In genomic region chr9:98315551-98316060, GRCh38 we compare ENCODE assay signal across 8 cellular contexts.
DNase-seq lines count a peak whose midpoint lies in the region; ATAC-seq and TF ChIP-seq lines count a peak whose summit lies in the region.

No MANE protein-coding gene starts in this region.

- H3K9me2 ChIP-seq in DOHH2 (replicated peaks; ENCODE audit: control insufficient read depth, low read length) (no peaks in the 10 kb centered on the region), HCT116 (ENCODE audit: insufficient read depth) (no peaks in the 10 kb centered on the region)

- TF ChIP-seq CTCF in DOHH2 (IDR thresholded peaks at IDR 0.05; ENCODE audit: low read depth, low read length, poor library complexity, severe bottlenecking) (peak; percentile 98), HCT116 (IDR thresholded peaks at IDR 0.05 in 2 of 3, conservative IDR thresholded peaks at IDR 0.05 in 1 of 3; ENCODE audit: borderline replicate concordance in 1 of 3, insufficient read depth in 1 of 3, low read depth in 2 of 3, low read length in 2 of 3) (peak; percentile 94 to 99 (median 96))

- H3K27ac Mint-ChIP-seq in activated naive CD4-positive, alpha-beta T cell treated with anti-CD3 and anti-CD28 coated beads, Interleukin-2, amount 10 ng/mL, durations not matched to agents 7 days and 5 days: no peak overlapping the region

- H3K9me3 ChIP-seq in DOHH2 (ENCODE audit: control insufficient read depth, insufficient read depth, low read length) (no peaks in the 10 kb centered on the region), HCT116 (ENCODE audit: control insufficient read depth in 1 of 2, insufficient read depth in 1 of 2, low read depth in 1 of 2, low read length in 2 of 2) (no peaks in the 10 kb centered on the region)

- peak; percentile 98 for ATAC-seq in HCT116
- peak; percentile 98 for ATAC-seq in SK-N-SH treated with all-trans-retinoic acid at 6 μM for 48 hours
- ATAC-seq in Right ventricle myocardium inferior: peak; percentile 79

- intact Hi-C loops in HCT116 (cut with micrococcal nuclease) (loop anchor here (1.0 to 10.0 kb wide), 6 partner anchors 207 to 533 kb away; no protein-coding TSS in a partner anchor), Right ventricle myocardium inferior (cut with DNase I) (loop anchor here (1.0 to 5.0 kb wide), 3 partner anchors 392 to 477 kb away; partner anchors contain the start of gene GABBR2), posterior vena cava (cut with DNase I) (loop anchor here (5.0 kb wide), 3 partner anchors 457 to 477 kb away; no protein-coding TSS in a partner anchor)

- TF ChIP-seq POLR2A in HCT116 (IDR thresholded peaks at IDR 0.05; ENCODE audit: borderline replicate concordance, extremely low read depth, insufficient read depth, insufficient read length): no peak

- H3K27ac ChIP-seq in DOHH2 (ENCODE audit: low read depth, low read length) (no peak overlapping the region), HCT116 (ENCODE audit: low read depth, low read length) (no peak overlapping the region)

- H3K4me2 ChIP-seq in DOHH2 (ENCODE audit: low read length) (no peak overlapping the region), HCT116 (ENCODE audit: low read length) (no peak overlapping the region)

- peak; percentile 97 for TF ChIP-seq RAD21 in HCT116 (IDR thresholded peaks at IDR 0.05; ENCODE audit: low read depth)

- no peaks in the 10 kb centered on the region for H3K36me3 ChIP-seq in DOHH2 (ENCODE audit: control insufficient read depth, low read length)
- H3K36me3 ChIP-seq in HCT116 (ENCODE audit: control insufficient read depth in 1 of 2, insufficient read depth in 2 of 2, low read length in 2 of 2): no peaks in the 10 kb centered on the region

- peak; percentile 74 for DNase-seq in HCT116 (ENCODE audit: low read depth, low spot score)
- peak; percentile 83 for DNase-seq in NCI-H128 (lab: John Stamatoyannopoulos, UW; ENCODE audit: unreplicated experiment)
- DNase-seq in activated naive CD4-positive, alpha-beta T cell treated with anti-CD3 and anti-CD28 coated beads, Interleukin-2, amount 10 ng/mL, durations not matched to agents 7 days and 5 days: peak; percentile 89
- peak; percentile 78 for DNase-seq in Right ventricle myocardium inferior (ENCODE audit: missing footprints)
- peak; percentile 89 for DNase-seq in posterior vena cava (ENCODE audit: low spot score)
- peak; percentile 80 for DNase-seq in ureter (ENCODE audit: low spot score)

- no TSS peak for BruUV-seq in HCT116 (replicated peaks; lab: Mats Ljungman, UMichigan)

- peaks cover 11% of the 10 kb centered on the region; the same call in 1 of the 2 replicates for H3K27me3 ChIP-seq in DOHH2 (ENCODE audit: control insufficient read depth, low read length)
- no peaks in the 10 kb centered on the region for H3K27me3 ChIP-seq in HCT116 (ENCODE audit: insufficient read depth, low read length)

- H3K36me3 Mint-ChIP-seq in activated naive CD4-positive, alpha-beta T cell treated with anti-CD3 and anti-CD28 coated beads, Interleukin-2, amount 10 ng/mL, durations not matched to agents 7 days and 5 days: no peaks in the 10 kb centered on the region

- H3K4me1 Mint-ChIP-seq in activated naive CD4-positive, alpha-beta T cell treated with anti-CD3 and anti-CD28 coated beads, Interleukin-2, amount 10 ng/mL, durations not matched to agents 7 days and 5 days: peaks cover 5% of the 10 kb centered on the region

- H3K4me3 ChIP-seq in DOHH2 (ENCODE audit: low read length) (no peak overlapping the region), HCT116 (replicated peaks in 1 of 2; ENCODE audit: low read depth in 1 of 2, low read length in 2 of 2) (no peak overlapping the region)

- no peak overlapping the region for H3K9ac ChIP-seq in HCT116 (ENCODE audit: low read length)

- CTCF ChIA-PET in HCT116 (lab: Charles Lee): interaction anchor here (0.7 to 5.5 kb wide), 3 partner anchors 12 to 460 kb away, joined by 3 to 36 read pairs (median 7); no protein-coding TSS in a partner anchor
- CTCF ChIA-PET in activated naive CD4-positive, alpha-beta T cell treated with anti-CD3 and anti-CD28 coated beads, Interleukin-2, amount 10 ng/mL, durations not matched to agents 7 days and 5 days (lab: Charles Lee): interaction anchor here (0.7 to 5.2 kb wide), 14 partner anchors 8 to 477 kb away, joined by 3 to 66 read pairs (median 4); no protein-coding TSS in a partner anchor

- H3K9me3 Mint-ChIP-seq in activated naive CD4-positive, alpha-beta T cell treated with anti-CD3 and anti-CD28 coated beads, Interleukin-2, amount 10 ng/mL, durations not matched to agents 7 days and 5 days: no peaks in the 10 kb centered on the region

- H2AFZ ChIP-seq in HCT116 (ENCODE audit: low read depth, low read length, poor library complexity, severe bottlenecking): no peak overlapping the region

- RAD21 ChIA-PET in HCT116 (lab: Charles Lee; ENCODE audit: low non-redundant PET in 1 of 2, low total read pairs in 2 of 2, uncharacterized antibody in 2 of 2, unreplicated experiment in 2 of 2): interaction anchor here (0.7 to 2.0 kb wide), 4 partner anchors 51 to 461 kb away, joined by 3 to 8 read pairs (median 4); no protein-coding TSS in a partner anchor

- H3K79me2 ChIP-seq in DOHH2 (ENCODE audit: control insufficient read depth, low read length) (no peaks in the 10 kb centered on the region), HCT116 (ENCODE audit: insufficient read depth, low read length) (no peaks in the 10 kb centered on the region)

- no peaks in the 10 kb centered on the region for H3F3A ChIP-seq in DOHH2 (ENCODE audit: control insufficient read depth, insufficient read depth)

- no peak overlapping the region for H3K4me3 Mint-ChIP-seq in activated naive CD4-positive, alpha-beta T cell treated with anti-CD3 and anti-CD28 coated beads, Interleukin-2, amount 10 ng/mL, durations not matched to agents 7 days and 5 days

- H3K27me3 Mint-ChIP-seq in activated naive CD4-positive, alpha-beta T cell treated with anti-CD3 and anti-CD28 coated beads, Interleukin-2, amount 10 ng/mL, durations not matched to agents 7 days and 5 days: peaks cover 22% of the 10 kb centered on the region

- no peaks in the 10 kb centered on the region for H3K4me1 ChIP-seq in DOHH2 (ENCODE audit: control insufficient read depth, low read length)
- H3K4me1 ChIP-seq in HCT116 (ENCODE audit: control insufficient read depth in 1 of 2, insufficient read depth in 2 of 2, low read length in 2 of 2): peaks cover 0 to 4% of the 10 kb centered on the region in 2 experiments; a peak in 1 of 4 replicates

- H4K20me1 ChIP-seq in DOHH2 (ENCODE audit: control insufficient read depth, insufficient read depth, low read depth, low read length) (no peaks in the 10 kb centered on the region), HCT116 (ENCODE audit: insufficient read depth) (no peaks in the 10 kb centered on the region)

- POLR2A ChIA-PET in HCT116 (lab: Charles Lee): no interaction called here

TF ChIP-seq in HCT116, 20 proteins besides CTCF, POLR2A, EP300 and RAD21:
- TF ChIP-seq YY1 (IDR thresholded peaks at IDR 0.05; ENCODE audit: extremely low read depth, insufficient replicate concordance, low read depth, low read length) (no peak), MAX (IDR thresholded peaks at IDR 0.05) (no peak), SIN3A (IDR thresholded peaks at IDR 0.05; ENCODE audit: low read depth) (no peak), EZH2 (IDR thresholded peaks at IDR 0.05) (no peak), CBX3 (IDR thresholded peaks at IDR 0.05; ENCODE audit: low read depth) (no peak), FOSL1 (IDR thresholded peaks at IDR 0.05; ENCODE audit: low read depth) (no peak), ZFX (IDR thresholded peaks at IDR 0.05) (no peak), ZNF274 (IDR thresholded peaks at IDR 0.05; ENCODE audit: low read depth, low read length) (no peak), ATF3 (IDR thresholded peaks at IDR 0.05) (no peak), SRF (IDR thresholded peaks at IDR 0.05; ENCODE audit: low read depth) (no peak)

TF ChIP-seq in SK-N-SH treated with all-trans-retinoic acid at 6 μM for 48 hours, 23 proteins besides CTCF, POLR2A, EP300 and RAD21 (continues in another document):
- TF ChIP-seq POU6F1 (CRISPR knock-in tag; IDR thresholded peaks at IDR 0.05; ENCODE audit: borderline replicate concordance, low read depth) (no peak), BACH2 (CRISPR knock-in tag; IDR thresholded peaks at IDR 0.05; ENCODE audit: borderline replicate concordance) (no peak), RARB (CRISPR knock-in tag; IDR thresholded peaks at IDR 0.05) (no peak), ZNF70 (CRISPR knock-in tag; IDR thresholded peaks at IDR 0.05) (no peak), ESRRG (CRISPR knock-in tag; IDR thresholded peaks at IDR 0.05) (no peak), ZFP30 (CRISPR knock-in tag; IDR thresholded peaks at IDR 0.05) (no peak)
- TF ChIP-seq, protein P1, sequence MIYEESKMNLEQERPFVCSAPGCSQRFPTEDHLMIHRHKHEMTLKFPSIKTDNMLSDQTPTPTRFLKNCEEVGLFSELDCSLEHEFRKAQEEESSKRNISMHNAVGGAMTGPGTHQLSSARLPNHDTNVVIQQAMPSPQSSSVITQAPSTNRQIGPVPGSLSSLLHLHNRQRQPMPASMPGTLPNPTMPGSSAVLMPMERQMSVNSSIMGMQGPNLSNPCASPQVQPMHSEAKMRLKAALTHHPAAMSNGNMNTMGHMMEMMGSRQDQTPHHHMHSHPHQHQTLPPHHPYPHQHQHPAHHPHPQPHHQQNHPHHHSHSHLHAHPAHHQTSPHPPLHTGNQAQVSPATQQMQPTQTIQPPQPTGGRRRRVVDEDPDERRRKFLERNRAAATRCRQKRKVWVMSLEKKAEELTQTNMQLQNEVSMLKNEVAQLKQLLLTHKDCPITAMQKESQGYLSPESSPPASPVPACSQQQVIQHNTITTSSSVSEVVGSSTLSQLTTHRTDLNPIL (CRISPR knock-in tag; IDR thresholded peaks at IDR 0.05; ENCODE audit: low read depth): no peak
